In genomic region chr6:129707882-129708495, GRCh38 we compare ENCODE assay signal across 10 cellular contexts. TPM values are rescaled to one million over a fixed set of nuclear protein-coding genes. Genes with fewer than 3 reads are reported as not detected.
DNase-seq lines count a peak whose midpoint lies in the region; FAIRE-seq and TF ChIP-seq lines count a peak whose summit lies in the region.
"Had no signal": no experiment of that assay in that cellular context is flagged by ENCODE, and none has a peak within 500 bp of the region (broad histone marks: within the 10 kb centered on the region; RNA-seq: fewer than 3 reads in every experiment).

No MANE protein-coding gene starts in this region.

- H3K9me3 ChIP-seq in adrenal gland (replicated peaks in 1 of 3) (no peaks in the 10 kb centered on the region), keratinocyte (ENCODE audit: control insufficient read depth, low read depth, low read length) (no peaks in the 10 kb centered on the region), stomach smooth muscle (ENCODE audit: control insufficient read depth in 2 of 2, low read length in 2 of 2) (no peaks in the 10 kb centered on the region)
- H3K9me3 ChIP-seq: Peyer's patch had no signal

- H4K20me1 ChIP-seq in keratinocyte (ENCODE audit: control insufficient read depth, extremely low read depth, insufficient read depth, low read length), result no peaks in the 10 kb centered on the region

- H3K4me1 ChIP-seq in adrenal gland (replicated peaks in 1 of 2), result peaks cover 10 to 55% of the 10 kb centered on the region in 2 donors
- peaks cover 26% of the 10 kb centered on the region for H3K4me1 ChIP-seq in keratinocyte (ENCODE audit: control insufficient read depth, extremely low read depth, insufficient read depth, low read length)
- peaks cover 9% of the 10 kb centered on the region for H3K4me1 ChIP-seq in stomach smooth muscle (ENCODE audit: control insufficient read depth, insufficient read depth, low read length)

- DNase-seq in GM12865 (ENCODE audit: low read depth) (no peak), adrenal gland (no peak), keratinocyte (ENCODE audit: low read depth, low spot score) (no peak), NCI-H748 (lab: John Stamatoyannopoulos, UW; ENCODE audit: unreplicated experiment) (no peak), NCI-H128 (lab: John Stamatoyannopoulos, UW; ENCODE audit: unreplicated experiment) (no peak)
- no peak for DNase-seq in activated CD4-positive, alpha-beta T cell treated with anti-CD3 and anti-CD28 coated beads, Interleukin-2, amount 50 U/mL, for 48 hours
- DNase-seq: aorta; Peyer's patch; stimulated activated naive CD4-positive, alpha-beta T cell had no signal

- TF ChIP-seq CTCF in GM12865 (IDR thresholded peaks at IDR 0.05; ENCODE audit: insufficient read depth, low read depth, low read length, missing control alignments), result no peak
- TF ChIP-seq CTCF in adrenal gland (IDR thresholded peaks at IDR 0.05), result no peak
- no peak for TF ChIP-seq CTCF in keratinocyte (optimal IDR thresholded peaks at IDR 0.05 in 1 of 3, IDR thresholded peaks at IDR 0.05 in 1 of 3, conservative IDR thresholded peaks at IDR 0.05 in 1 of 3; ENCODE audit: extremely low read depth in 1 of 3, insufficient read depth in 2 of 3, low read length in 3 of 3)

- H3K4me3 ChIP-seq in GM12865 (ENCODE audit: low read depth, low read length) (peak overlapping the region; percentile 78), adrenal gland (peak overlapping the region in 3 of 4 donors; percentile 15 to 70 (median 44)), keratinocyte (ENCODE audit: control insufficient read depth in 2 of 3, extremely low read depth in 1 of 3, insufficient read depth in 2 of 3, low read depth in 1 of 3, low read length in 3 of 3) (peak overlapping the region; percentile 51 to 96 (median 90)), stomach smooth muscle (ENCODE audit: low read length in 2 of 2) (peak overlapping the region; percentile 7 to 40)

- TF ChIP-seq POLR2A in adrenal gland (IDR thresholded peaks at IDR 0.05), result no peak

- dilution Hi-C loops in keratinocyte (cut with MboI; ENCODE audit: extremely low pct_ligation_motif_present, low sequenced_read_pairs), result no loop called here

- intact Hi-C loops in adrenal gland (cut with DNase I), result no loop called here

- peak overlapping the region; percentile 81 for H3K9ac ChIP-seq in keratinocyte (ENCODE audit: control insufficient read depth, extremely low read depth, insufficient read depth, low read length)
- no peak overlapping the region for H3K9ac ChIP-seq in stomach smooth muscle (ENCODE audit: low read length in 2 of 2)

- H3K9me1 ChIP-seq in keratinocyte (ENCODE audit: control insufficient read depth, extremely low read depth, insufficient read depth, low read length), result no peaks in the 10 kb centered on the region

- H2AFZ ChIP-seq in keratinocyte (ENCODE audit: control insufficient read depth, low read length), result no peak overlapping the region

- peaks cover 69% of the 10 kb centered on the region for H3K79me2 ChIP-seq in keratinocyte (ENCODE audit: control insufficient read depth, insufficient read depth, low read length)

- 50 to 61% (median 58%) methylated on average over 6 to 8 of the region's 8 CpGs for WGBS in adrenal gland, 4 donors

- no peak for FAIRE-seq in keratinocyte (lab: Jason Lieb, UNC)

- H3K27me3 ChIP-seq in adrenal gland (no peaks in the 10 kb centered on the region), keratinocyte (ENCODE audit: control insufficient read depth, extremely low read depth, insufficient read depth, low read length) (no peaks in the 10 kb centered on the region), stomach smooth muscle (ENCODE audit: control insufficient read depth in 1 of 2, insufficient read depth in 2 of 2, low read length in 2 of 2) (no peaks in the 10 kb centered on the region)
- H3K27me3 ChIP-seq: Peyer's patch had no signal

- peak overlapping the region in 3 of 5 donors; percentile 4 to 84 (median 55) for H3K27ac ChIP-seq in adrenal gland
- H3K27ac ChIP-seq in keratinocyte (ENCODE audit: control insufficient read depth, insufficient read depth, low read length), result no peak overlapping the region
- no peak overlapping the region for H3K27ac ChIP-seq in stomach smooth muscle (ENCODE audit: low read length)

- H3K36me3 ChIP-seq in adrenal gland (replicated peaks in 1 of 2) (no peaks in the 10 kb centered on the region), keratinocyte (ENCODE audit: control insufficient read depth in 2 of 2, extremely low read depth in 1 of 2, insufficient read depth in 2 of 2, low read length in 2 of 2) (peaks cover 0 to 13% of the 10 kb centered on the region in 2 experiments), stomach smooth muscle (ENCODE audit: control insufficient read depth in 2 of 2, insufficient read depth in 2 of 2, low read length in 2 of 2) (no peaks in the 10 kb centered on the region)
- H3K36me3 ChIP-seq: Peyer's patch had no signal

- H3K4me2 ChIP-seq in keratinocyte (ENCODE audit: control insufficient read depth, extremely low read depth, insufficient read depth, low read depth, low read length), result peak overlapping the region; percentile 73

RNA-seq across cellular contexts. Expression of gene ARHGAP18, which starts 2.0 kb away (rescaled TPM):
- 10 to 100 TPM; 50.6 to 90.6 (median 79.8) TPM for total RNA-seq in adrenal gland
- 10 to 100 TPM; 22.0 to 78.3 (median 27.1) TPM for polyA plus RNA-seq in adrenal gland
- 7.1 to 22.0 TPM (median 17.7 TPM) in 3 replicates for polyA plus RNA-seq in keratinocyte
- polyA plus RNA-seq in keratinocyte (2011; ENCODE audit: low read depth), result 2.6 TPM
- polyA plus RNA-seq in keratinocyte (2011; cell fraction: cytosol; rRNA removed), result 8.0 and 12.3 TPM in 2 replicates
- polyA plus RNA-seq in keratinocyte (2011; cell fraction: nucleus; rRNA removed), result 6.6 and 7.7 TPM in 2 replicates
- polyA plus RNA-seq in keratinocyte (2012; ENCODE audit: low replicate concordance), result 2.5 and 24.4 TPM in 2 replicates
- 6.2 to 21.2 TPM (median 11.5 TPM) in 3 replicates for polyA minus RNA-seq in keratinocyte
- polyA minus RNA-seq in keratinocyte (2011; cell fraction: cytosol; rRNA and poly(A)+ RNA removed), result 11.3 TPM
- 10.1 and 18.2 TPM in 2 replicates for polyA minus RNA-seq in keratinocyte (2011; cell fraction: nucleus; rRNA and poly(A)+ RNA removed)

Comparison
In these comparisons a context has a peak if more than half of its experiments do, and no peak if none do; other contexts are left out.
1. H3K4me3 ChIP-seq: peak in every context shown above with its lines; median percentile 90 in keratinocyte; 78 in GM12865; 44 in adrenal gland; 24 in stomach smooth muscle.
2. H3K27ac ChIP-seq: peak in adrenal gland (3 of 5); none in keratinocyte (single experiment) and stomach smooth muscle (single experiment).